19 cellular contexts compared by ENCODE assay signal in genomic region chr9:85056203-85056572, GRCh38.
DNase-seq lines count a peak whose midpoint lies in the region; ATAC-seq and TF ChIP-seq lines count a peak whose summit lies in the region.
"Had no signal": no experiment of that assay in that cellular context is flagged by ENCODE, and none has a peak within 500 bp of the region (broad histone marks: within the 10 kb centered on the region; RNA-seq: fewer than 3 reads in every experiment).

No MANE protein-coding gene starts in this region.

- DNase-seq in activated CD4-positive, alpha-beta T cell treated with anti-CD3 and anti-CD28 coated beads for 4 hours: no peak
- DNase-seq in osteoblast (ENCODE audit: insufficient read length, low spot score, missing footprints): no peak
- DNase-seq in endodermal cell: no peak
- DNase-seq: activated effector memory CD4-positive, alpha-beta T cell treated with anti-CD3 and anti-CD28 coated beads, Interleukin-2, amount 50 U/mL, for 16 hours; DMS79; left ventricle myocardium superior; MG63; stimulated activated CD4-positive, alpha-beta T cell treated with anti-CD3 and anti-CD28 coated beads, Interleukin-4, amount 100 ng/mL, for 24 hours had no signal

- H3K4me3 ChIP-seq in OCI-LY3 (ENCODE audit: low read length): peak overlapping the region; percentile 21; the same call in 1 of the 2 replicates
- no peak overlapping the region for H3K4me3 ChIP-seq in osteoblast (ENCODE audit: insufficient read depth, low read length)
- no peak overlapping the region for H3K4me3 ChIP-seq in endodermal cell (ENCODE audit: low read length)
- H3K4me3 ChIP-seq: ascending aorta, BLaER1, MG63 had no signal

- peak overlapping the region; percentile 42; the same call in 1 of the 2 replicates for H2AFZ ChIP-seq in OCI-LY3 (ENCODE audit: low read depth, low read length)
- no peak overlapping the region for H2AFZ ChIP-seq in osteoblast (ENCODE audit: low read length)

- TF ChIP-seq CTCF in OCI-LY3 (IDR thresholded peaks at IDR 0.05; ENCODE audit: low read depth, low read length) (no peak), osteoblast (IDR thresholded peaks at IDR 0.05; ENCODE audit: extremely low read depth, low read depth, low read length) (no peak), endodermal cell (conservative IDR thresholded peaks at IDR 0.05) (no peak)

- H3K4me1 ChIP-seq in OCI-LY3 (ENCODE audit: low read length) (peaks cover 24% of the 10 kb centered on the region), osteoblast (ENCODE audit: insufficient read depth, low read length) (no peaks in the 10 kb centered on the region), endodermal cell (ENCODE audit: control insufficient read depth, insufficient read depth, low read length) (peaks cover 4% of the 10 kb centered on the region)
- H3K4me1 ChIP-seq: ascending aorta had no signal

- H3K4me1 Mint-ChIP-seq in endodermal cell: peaks cover 4% of the 10 kb centered on the region
- H3K4me1 Mint-ChIP-seq: stimulated activated effector memory CD8-positive, alpha-beta T cell treated with anti-CD3 and anti-CD28 coated beads, Interleukin-12 subunit alpha, Interleukin-12 subunit beta, amount 100 ng/mL, for 72 hours had no signal

- H3K9me3 ChIP-seq in OCI-LY3 (ENCODE audit: insufficient read depth, low read length) (no peaks in the 10 kb centered on the region), osteoblast (ENCODE audit: low read depth, low read length) (no peaks in the 10 kb centered on the region), endodermal cell (ENCODE audit: control insufficient read depth, low read length) (no peaks in the 10 kb centered on the region)
- H3K9me3 ChIP-seq: ascending aorta, BLaER1, MG63 had no signal

- peak overlapping the region; percentile 46 for H3K27ac ChIP-seq in OCI-LY3 (ENCODE audit: low read length)
- H3K27ac ChIP-seq in osteoblast (ENCODE audit: low read depth, low read length): no peak overlapping the region
- no peak overlapping the region for H3K27ac ChIP-seq in endodermal cell (ENCODE audit: low read depth, low read length)
- H3K27ac ChIP-seq: ascending aorta, BLaER1 had no signal

- peak overlapping the region; percentile 62 for H3K4me2 ChIP-seq in OCI-LY3 (ENCODE audit: low read length)
- H3K4me2 ChIP-seq in osteoblast (ENCODE audit: insufficient read depth, low read length): no peak overlapping the region
- H3K4me2 ChIP-seq: BLaER1 had no signal

- H3K9me3 Mint-ChIP-seq in endodermal cell: peaks cover 1% of the 10 kb centered on the region
- H3K9me3 Mint-ChIP-seq: dendritic cell treated with granulocyte-macrophage colony-stimulating factor and Interleukin-4, amounts not matched to agents 40 ng/mL and 50 ng/mL, for 4 days; stimulated activated effector memory CD8-positive, alpha-beta T cell treated with anti-CD3 and anti-CD28 coated beads, Interleukin-12 subunit alpha, Interleukin-12 subunit beta, amount 100 ng/mL, for 72 hours had no signal

- H3K27ac Mint-ChIP-seq in endodermal cell: no peak overlapping the region
- H3K27ac Mint-ChIP-seq: dendritic cell treated with granulocyte-macrophage colony-stimulating factor and Interleukin-4, amounts not matched to agents 40 ng/mL and 50 ng/mL, for 4 days; stimulated activated effector memory CD8-positive, alpha-beta T cell treated with anti-CD3 and anti-CD28 coated beads, Interleukin-12 subunit alpha, Interleukin-12 subunit beta, amount 100 ng/mL, for 72 hours had no signal

- H3K36me3 ChIP-seq in OCI-LY3 (replicated peaks; ENCODE audit: low read depth, low read length): no peaks in the 10 kb centered on the region
- H3K36me3 ChIP-seq in osteoblast (ENCODE audit: insufficient read depth, low read length): no peaks in the 10 kb centered on the region
- H3K36me3 ChIP-seq in endodermal cell (ENCODE audit: control insufficient read depth, insufficient read depth, low read length): no peaks in the 10 kb centered on the region
- H3K36me3 ChIP-seq: ascending aorta, BLaER1, MG63 had no signal

- H3K27me3 ChIP-seq in OCI-LY3 (ENCODE audit: low read depth, low read length) (no peaks in the 10 kb centered on the region), osteoblast (ENCODE audit: insufficient read depth, low read length) (no peaks in the 10 kb centered on the region), endodermal cell (ENCODE audit: control insufficient read depth, insufficient read depth, low read length, poor library complexity, severe bottlenecking) (no peaks in the 10 kb centered on the region)
- H3K27me3 ChIP-seq: ascending aorta, BLaER1, MG63 had no signal

- ATAC-seq in GM18867 (IDR thresholded peaks at IDR 0.05; ENCODE audit: unreplicated experiment): peak; percentile 60
- peak; percentile 45 for ATAC-seq in GM21526 (IDR thresholded peaks at IDR 0.05; ENCODE audit: low FRiP score, unreplicated experiment)
- peak; percentile 81 for ATAC-seq in HG03025 (IDR thresholded peaks at IDR 0.05; ENCODE audit: low FRiP score, unreplicated experiment)
- ATAC-seq: HCT116; left ventricle myocardium superior; sciatic nerve; stimulated activated effector memory CD8-positive, alpha-beta T cell treated with anti-CD3 and anti-CD28 coated beads, Interleukin-12 subunit alpha, Interleukin-12 subunit beta, amount 100 ng/mL, for 72 hours had no signal

- 83 to 89% methylated on average over 2 to 3 of the region's 3 CpGs for WGBS in endodermal cell (ENCODE audit: insufficient coverage in 1 of 2, insufficient read length in 1 of 2), 2 experiments

- H3K27me3 Mint-ChIP-seq in endodermal cell (ENCODE audit: insufficient read depth): peaks cover 3% of the 10 kb centered on the region
- H3K27me3 Mint-ChIP-seq: dendritic cell treated with granulocyte-macrophage colony-stimulating factor and Interleukin-4, amounts not matched to agents 40 ng/mL and 50 ng/mL, for 4 days had no signal

- H3K36me3 Mint-ChIP-seq in endodermal cell (ENCODE audit: low read depth): no peaks in the 10 kb centered on the region
- H3K36me3 Mint-ChIP-seq: stimulated activated effector memory CD8-positive, alpha-beta T cell treated with anti-CD3 and anti-CD28 coated beads, Interleukin-12 subunit alpha, Interleukin-12 subunit beta, amount 100 ng/mL, for 72 hours had no signal

- H3K4me3 Mint-ChIP-seq in endodermal cell: no peak overlapping the region
- H3K4me3 Mint-ChIP-seq: dendritic cell treated with granulocyte-macrophage colony-stimulating factor and Interleukin-4, amounts not matched to agents 40 ng/mL and 50 ng/mL, for 4 days; nephron; stimulated activated effector memory CD8-positive, alpha-beta T cell treated with anti-CD3 and anti-CD28 coated beads, Interleukin-12 subunit alpha, Interleukin-12 subunit beta, amount 100 ng/mL, for 72 hours had no signal

- H4K20me1 ChIP-seq in OCI-LY3 (ENCODE audit: insufficient read depth, low read length) (no peaks in the 10 kb centered on the region), osteoblast (ENCODE audit: insufficient read depth, low read length) (no peaks in the 10 kb centered on the region)
- H4K20me1 ChIP-seq: BLaER1 had no signal

- H3K9ac ChIP-seq in OCI-LY3 (ENCODE audit: low read length): peak overlapping the region; percentile 6; the same call in 1 of the 2 replicates
- no peak overlapping the region for H3K9ac ChIP-seq in endodermal cell (ENCODE audit: extremely low read depth, low read length, poor library complexity, severe bottlenecking)
- H3K9ac ChIP-seq: BLaER1 had no signal

- H3K79me2 ChIP-seq in OCI-LY3 (ENCODE audit: low read length): no peaks in the 10 kb centered on the region
- no peaks in the 10 kb centered on the region for H3K79me2 ChIP-seq in osteoblast (ENCODE audit: insufficient read depth, low read length)
